ENCODE assay signal across 9 cellular contexts in the genomic region with DNA sequence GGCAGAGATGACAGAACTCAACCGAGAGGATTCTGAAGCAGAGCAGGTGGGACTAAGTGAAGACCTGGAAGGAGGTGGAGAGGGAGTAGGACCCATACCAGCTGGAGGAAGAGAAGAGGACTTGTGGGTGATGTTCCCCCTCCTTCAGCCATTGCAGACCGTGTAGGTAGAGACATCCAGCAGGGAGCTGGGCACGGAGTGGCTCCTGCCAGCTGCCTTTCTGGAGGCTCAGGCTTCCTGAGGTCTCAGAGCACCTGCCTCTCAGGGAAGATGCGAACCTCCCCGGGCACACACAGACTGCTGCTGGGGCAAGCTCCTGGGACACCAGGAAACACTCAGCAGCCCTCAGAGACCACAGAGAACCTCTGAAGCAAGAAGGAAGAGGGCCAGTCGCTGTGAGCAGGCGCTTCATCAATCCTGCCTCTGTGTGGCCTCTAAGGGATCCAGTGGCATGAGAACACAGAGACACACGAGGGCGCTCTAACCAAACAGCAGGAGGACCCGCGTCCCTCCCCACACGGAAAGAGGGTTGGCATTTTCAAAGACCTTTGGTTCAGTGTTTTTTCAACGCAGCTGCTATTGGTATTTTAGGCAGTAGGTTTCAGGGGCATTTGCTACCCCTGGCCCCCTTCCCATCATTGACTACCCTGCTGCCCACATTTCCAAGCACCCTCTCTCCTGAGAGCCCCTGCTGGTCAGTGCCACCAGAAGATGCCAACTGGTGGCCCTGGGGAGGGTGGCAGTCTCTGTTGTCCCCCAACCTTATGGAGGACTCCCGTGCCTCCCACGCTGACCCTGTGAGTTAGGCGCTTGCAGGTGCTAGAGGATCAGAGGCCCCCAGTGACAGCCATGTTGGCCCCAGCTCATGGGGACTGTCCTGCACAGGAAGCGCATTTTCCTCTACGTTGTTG.
DNase-seq lines count a peak whose midpoint lies in the region; ATAC-seq and TF ChIP-seq lines count a peak whose summit lies in the region.
"Had no signal": no experiment of that assay in that cellular context is flagged by ENCODE, and none has a peak within 500 bp of the region (broad histone marks: within the 10 kb centered on the region; RNA-seq: fewer than 3 reads in every experiment).

No MANE protein-coding gene starts in this region.

- POLR2A ChIA-PET in Caco-2 (lab: Charles Lee) = no interaction called here

- TF ChIP-seq CTCF in Caco-2 (IDR thresholded peaks at IDR 0.05; ENCODE audit: insufficient read depth in 1 of 2, low read depth in 1 of 2, low read length in 1 of 2, severe bottlenecking in 1 of 2, unreplicated experiment in 1 of 2) = peak; percentile 52 to 75
- TF ChIP-seq CTCF in ascending aorta (IDR thresholded peaks at IDR 0.05) = peak; percentile 77 to 92 (median 84)
- TF ChIP-seq CTCF in gastrocnemius medialis (IDR thresholded peaks at IDR 0.05 in 4 of 5, conservative IDR thresholded peaks at IDR 0.05 in 1 of 5) = peak; percentile 79 to 91 (median 84)

- H3K4me1 ChIP-seq in Caco-2 = no peaks in the 10 kb centered on the region
- H3K4me1 ChIP-seq in ascending aorta = no peaks in the 10 kb centered on the region
- H3K4me1 ChIP-seq in gastrocnemius medialis = peaks cover 3 to 7% of the 10 kb centered on the region in 2 donors

- TF ChIP-seq POLR2A in gastrocnemius medialis (IDR thresholded peaks at IDR 0.05) = no peak

- H3K27me3 Mint-ChIP-seq in Caco-2 (ENCODE audit: insufficient read depth, unreplicated experiment) = peaks cover 13% of the 10 kb centered on the region
- H3K27me3 Mint-ChIP-seq: activated naive CD8-positive, alpha-beta T cell had no signal

- ATAC-seq in gastrocnemius medialis (peak; percentile 88 to 95), HG02870 (IDR thresholded peaks at IDR 0.05; ENCODE audit: unreplicated experiment) (no peak)

- no peak overlapping the region for H3K4me3 ChIP-seq in Caco-2 (ENCODE audit: low read depth, low read length)
- H3K4me3 ChIP-seq in H7 (ENCODE audit: insufficient read depth, low read depth, low read length) = no peak overlapping the region
- no peak overlapping the region for H3K4me3 ChIP-seq in ascending aorta
- H3K4me3 ChIP-seq in gastrocnemius medialis = no peak overlapping the region

- in situ Hi-C loops in gastrocnemius medialis (cut with MboI; ENCODE audit: low sequenced_read_pairs in 4 of 4) = loop anchor here (10.0 kb wide), 3 partner anchors 221 to 601 kb away; a partner anchor contains a TSS

- intact Hi-C loops in Caco-2 (cut with micrococcal nuclease; ENCODE audit: unreplicated experiment) = loop anchor here (1.0 to 10.0 kb wide), 2 partner anchors 221 to 431 kb away; no protein-coding TSS in a partner anchor
- intact Hi-C loops in ascending aorta (cut with DNase I) = loop anchor here (2.0 kb wide), 2 partner anchors 57 to 599 kb away; no protein-coding TSS in a partner anchor
- intact Hi-C loops in gastrocnemius medialis (cut with DNase I; ENCODE audit: low total_unique reads) = loop anchor here (1.0 to 10.0 kb wide), 3 partner anchors 221 to 599 kb away; no protein-coding TSS in a partner anchor

- no peak overlapping the region for H3K27ac Mint-ChIP-seq in Caco-2 (ENCODE audit: unreplicated experiment)
- H3K27ac Mint-ChIP-seq: activated naive CD8-positive, alpha-beta T cell had no signal

- H3K36me3 ChIP-seq in Caco-2 (ENCODE audit: control insufficient read depth, insufficient read depth, low read length) (no peaks in the 10 kb centered on the region), H7 (replicated peaks; ENCODE audit: control insufficient read depth, insufficient read depth, low read length) (no peaks in the 10 kb centered on the region), ascending aorta (no peaks in the 10 kb centered on the region), gastrocnemius medialis (no peaks in the 10 kb centered on the region)

- no TSS peak for BruUV-seq in Caco-2 (replicated peaks; lab: Mats Ljungman, UMichigan)

- peak; percentile 68 to 69 for DNase-seq in Caco-2
- peak; percentile 87 for DNase-seq in H7
- DNase-seq in NCI-H1694 treated with DMSO at 0.1 percent for 48 hours (lab: John Stamatoyannopoulos, UW) = peak; percentile 82
- DNase-seq in T-helper 22 cell (ENCODE audit: low read depth) = peak; percentile 33
- peak in 1 of 2 donors; percentile 85 for DNase-seq in ascending aorta (ENCODE audit: low spot score in 2 of 2)
- peak; percentile 86 for DNase-seq in hepatic stellate cell (ENCODE audit: low spot score)
- peak; percentile 48 to 71 for DNase-seq in gastrocnemius medialis

- H3K9me3 ChIP-seq in Caco-2 = no peaks in the 10 kb centered on the region
- H3K9me3 ChIP-seq in ascending aorta = no peaks in the 10 kb centered on the region
- H3K9me3 ChIP-seq in gastrocnemius medialis = no peaks in the 10 kb centered on the region

- H3K4me1 Mint-ChIP-seq in Caco-2 (ENCODE audit: low read depth, unreplicated experiment) = no peaks in the 10 kb centered on the region

- H3K4me3 Mint-ChIP-seq in Caco-2 (ENCODE audit: unreplicated experiment) = no peak overlapping the region
- H3K4me3 Mint-ChIP-seq: activated naive CD8-positive, alpha-beta T cell had no signal

- H3K9me3 Mint-ChIP-seq in Caco-2 (ENCODE audit: unreplicated experiment) = no peaks in the 10 kb centered on the region

- H3K27me3 ChIP-seq in Caco-2 (replicated peaks; ENCODE audit: control insufficient read depth, insufficient read depth, low read length) = no peaks in the 10 kb centered on the region
- H3K27me3 ChIP-seq in H7 (ENCODE audit: control insufficient read depth, insufficient read depth, low read length) = no peaks in the 10 kb centered on the region
- no peaks in the 10 kb centered on the region for H3K27me3 ChIP-seq in ascending aorta
- no peaks in the 10 kb centered on the region for H3K27me3 ChIP-seq in gastrocnemius medialis

- no peak overlapping the region for H3K27ac ChIP-seq in ascending aorta
- H3K27ac ChIP-seq in gastrocnemius medialis = no peak overlapping the region

- CTCF ChIA-PET in Caco-2 (lab: Charles Lee) = interaction anchor here (1.0 kb wide), 1 partner anchor 16 kb away, joined by 3 read pairs; no protein-coding TSS in a partner anchor

- H3K36me3 Mint-ChIP-seq in Caco-2 (ENCODE audit: insufficient read depth, unreplicated experiment) = no peaks in the 10 kb centered on the region
